ENCODE assay signal across 6 cellular contexts in the genomic region with DNA sequence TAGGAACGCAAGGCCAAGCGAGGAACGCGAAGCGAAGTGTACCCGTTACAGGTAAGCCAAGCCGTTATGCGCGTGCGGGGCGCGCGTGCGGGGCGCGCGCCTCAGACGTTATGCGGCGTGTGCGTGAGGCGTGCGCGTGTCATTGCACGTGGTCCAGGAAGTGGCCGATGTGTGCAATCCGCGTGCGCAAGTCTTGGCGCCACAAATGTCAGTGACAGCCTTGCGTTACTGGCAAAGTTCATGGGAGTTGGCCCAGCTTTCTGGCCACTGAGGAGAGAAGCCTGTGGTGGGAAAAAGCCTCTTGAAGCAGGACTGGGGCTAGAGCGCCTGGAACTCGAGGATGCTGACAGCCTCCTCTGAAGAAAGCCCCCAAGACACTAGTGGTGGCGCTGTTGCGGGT. TPM values are rescaled to one million over a fixed set of nuclear protein-coding genes. Genes with fewer than 3 reads are reported as not detected.
"Had no signal": no experiment of that assay in that cellular context is flagged by ENCODE, and none has a peak within 500 bp of the region (broad histone marks: within the 10 kb centered on the region; RNA-seq: fewer than 3 reads in every experiment).

Gene POTEB3 (minus strand): TSS at position 101 of the 400 bp plus-strand sequence. CDS start 488 bp downstream, outside the sequence.

RNA-seq across cellular contexts. Expression of gene POTEB3, which starts in this region (rescaled TPM):
- total RNA-seq: HepG2, HT-29, HT1080, IMR-90, K562 had no signal
- polyA plus RNA-seq: HepG2, IgD-negative memory B cell, IMR-90, K562 had no signal
